ENCODE assay signal across 22 cellular contexts in genomic region chr4:106584590-106584989, GRCh38.
DNase-seq lines count a peak whose midpoint lies in the region; ATAC-seq and TF ChIP-seq lines count a peak whose summit lies in the region.
"Had no signal": no experiment of that assay in that cellular context is flagged by ENCODE, and none has a peak within 500 bp of the region (broad histone marks: within the 10 kb centered on the region; RNA-seq: fewer than 3 reads in every experiment).

No MANE protein-coding gene starts in this region.

- DNase-seq in A673 (ENCODE audit: low spot score) = peak; percentile 17
- DNase-seq in HS-5 (ENCODE audit: low read depth) = peak; percentile 43
- DNase-seq in adipocyte (ENCODE audit: low read depth) = peak; percentile 41
- DNase-seq in fibroblast of villous mesenchyme (ENCODE audit: low read depth) = peak; percentile 43
- no peak for DNase-seq in iPS-NIHi7 (ENCODE audit: extremely low spot score)
- no peak for DNase-seq in stimulated activated CD4-positive, alpha-beta T cell treated with anti-CD3 and anti-CD28 coated beads, Interleukin-15, amount 100 ng/mL, for 24 hours
- no peak for DNase-seq in cerebellar nuclear complex (lab: John Stamatoyannopoulos, UW)
- DNase-seq: activated CD4-positive, CD25-positive, alpha-beta regulatory T cell; activated CD8-positive, alpha-beta memory T cell treated with anti-CD3 and anti-CD28 coated beads for 24 hours; activated naive CD8-positive, alpha-beta T cell treated with anti-CD3 and anti-CD28 coated beads for 36 hours; caudate nucleus; CD8-positive, alpha-beta T cell; DMS79 treated with DMSO at 0.1 percent for 48 hours; GOT3; midbrain; NCI-H1048; NCI-H2081; NCI-H510A treated with DMSO at 0.1 percent for 48 hours; Right ventricle myocardium superior; T-helper 2 cell; thyroid gland had no signal

- intact Hi-C loops in A673 (cut with micrococcal nuclease; ENCODE audit: unreplicated experiment) = no loop called here

- H3K4me1 ChIP-seq in A673 (ENCODE audit: insufficient read depth, low read length, poor library complexity, severe bottlenecking) (peaks cover 45% of the 10 kb centered on the region), adipocyte (ENCODE audit: control insufficient read depth, insufficient read depth, low read length) (peaks cover 55% of the 10 kb centered on the region)
- H3K4me1 ChIP-seq: thyroid gland had no signal

- no peaks in the 10 kb centered on the region for H3K36me3 ChIP-seq in A673 (ENCODE audit: insufficient read depth, low read length, poor library complexity, severe bottlenecking)
- H3K36me3 ChIP-seq in adipocyte (ENCODE audit: control insufficient read depth, insufficient read depth, low read length, severe bottlenecking) = no peaks in the 10 kb centered on the region
- H3K36me3 ChIP-seq: thyroid gland had no signal

- no peaks in the 10 kb centered on the region for H3K9me3 ChIP-seq in A673 (ENCODE audit: low read depth, low read length, poor library complexity, severe bottlenecking)
- no peaks in the 10 kb centered on the region for H3K9me3 ChIP-seq in adipocyte (ENCODE audit: control insufficient read depth, low read length)
- H3K9me3 ChIP-seq: thyroid gland had no signal

- CTCF ChIA-PET in A673 (lab: Charles Lee) = no interaction called here

- no peak overlapping the region for H3K9ac ChIP-seq in adipocyte (ENCODE audit: low read length)

- no peak for ATAC-seq in GM21367 (IDR thresholded peaks at IDR 0.05; ENCODE audit: unreplicated experiment)
- ATAC-seq: CD8-positive, alpha-beta T cell had no signal

- POLR2A ChIA-PET in A673 (lab: Charles Lee; ENCODE audit: low non-redundant PET) = no interaction called here

- no peak for TF ChIP-seq CTCF in A673 (conservative IDR thresholded peaks at IDR 0.05; ENCODE audit: low read depth, low read length)
- no peak for TF ChIP-seq CTCF in fibroblast of villous mesenchyme (IDR thresholded peaks at IDR 0.05; ENCODE audit: insufficient read depth, low read depth, low read length)

- BruUV-seq in A673 (replicated peaks; lab: Mats Ljungman, UMichigan) = no TSS peak

- peak overlapping the region; percentile 62 for H3K27ac ChIP-seq in A673 (ENCODE audit: low read depth, low read length, poor library complexity, severe bottlenecking)
- H3K27ac ChIP-seq: thyroid gland had no signal

- H3K4me3 ChIP-seq in A673 (ENCODE audit: low read depth, low read length, poor library complexity, severe bottlenecking) = no peak overlapping the region
- H3K4me3 ChIP-seq in adipocyte (ENCODE audit: low read length) = no peak overlapping the region
- no peak overlapping the region for H3K4me3 ChIP-seq in fibroblast of villous mesenchyme (ENCODE audit: low read depth, low read length)
- H3K4me3 ChIP-seq: thyroid gland had no signal

- H3K27me3 ChIP-seq in A673 (replicated peaks; ENCODE audit: insufficient read depth, low read depth, low read length, poor library complexity) (no peaks in the 10 kb centered on the region), adipocyte (replicated peaks; ENCODE audit: control insufficient read depth, insufficient read depth, low read length) (no peaks in the 10 kb centered on the region)
- H3K27me3 ChIP-seq: thyroid gland had no signal

Comparison
In these comparisons a context has a peak if more than half of its experiments do, and no peak if none do; other contexts are left out.
1. DNase-seq: peak in A673 (single experiment), HS-5 (single experiment), adipocyte (single experiment) and fibroblast of villous mesenchyme (single experiment); none in iPS-NIHi7 (single experiment), stimulated activated CD4-positive, alpha-beta T cell treated with anti-CD3 and anti-CD28 coated beads, Interleukin-15, amount 100 ng/mL, for 24 hours (single experiment) and cerebellar nuclear complex (0 of 2).